1 cellular context compared by ENCODE assay signal in genomic region chr1:245864872-245865271, GRCh38.
A peak's percentile ranks its signal among the peaks of the same experiment; 100 is the strongest.
TF ChIP-seq lines count a peak whose summit lies in the region.

No MANE protein-coding gene starts in this region.

TF ChIP-seq in K562, 482 proteins besides CTCF, POLR2A, EP300 and RAD21 (continued from another document):
- no peak for TF ChIP-seq TRIM25 (IDR thresholded peaks at IDR 0.05; ENCODE audit: borderline replicate concordance)
- TF ChIP-seq, protein P1, sequence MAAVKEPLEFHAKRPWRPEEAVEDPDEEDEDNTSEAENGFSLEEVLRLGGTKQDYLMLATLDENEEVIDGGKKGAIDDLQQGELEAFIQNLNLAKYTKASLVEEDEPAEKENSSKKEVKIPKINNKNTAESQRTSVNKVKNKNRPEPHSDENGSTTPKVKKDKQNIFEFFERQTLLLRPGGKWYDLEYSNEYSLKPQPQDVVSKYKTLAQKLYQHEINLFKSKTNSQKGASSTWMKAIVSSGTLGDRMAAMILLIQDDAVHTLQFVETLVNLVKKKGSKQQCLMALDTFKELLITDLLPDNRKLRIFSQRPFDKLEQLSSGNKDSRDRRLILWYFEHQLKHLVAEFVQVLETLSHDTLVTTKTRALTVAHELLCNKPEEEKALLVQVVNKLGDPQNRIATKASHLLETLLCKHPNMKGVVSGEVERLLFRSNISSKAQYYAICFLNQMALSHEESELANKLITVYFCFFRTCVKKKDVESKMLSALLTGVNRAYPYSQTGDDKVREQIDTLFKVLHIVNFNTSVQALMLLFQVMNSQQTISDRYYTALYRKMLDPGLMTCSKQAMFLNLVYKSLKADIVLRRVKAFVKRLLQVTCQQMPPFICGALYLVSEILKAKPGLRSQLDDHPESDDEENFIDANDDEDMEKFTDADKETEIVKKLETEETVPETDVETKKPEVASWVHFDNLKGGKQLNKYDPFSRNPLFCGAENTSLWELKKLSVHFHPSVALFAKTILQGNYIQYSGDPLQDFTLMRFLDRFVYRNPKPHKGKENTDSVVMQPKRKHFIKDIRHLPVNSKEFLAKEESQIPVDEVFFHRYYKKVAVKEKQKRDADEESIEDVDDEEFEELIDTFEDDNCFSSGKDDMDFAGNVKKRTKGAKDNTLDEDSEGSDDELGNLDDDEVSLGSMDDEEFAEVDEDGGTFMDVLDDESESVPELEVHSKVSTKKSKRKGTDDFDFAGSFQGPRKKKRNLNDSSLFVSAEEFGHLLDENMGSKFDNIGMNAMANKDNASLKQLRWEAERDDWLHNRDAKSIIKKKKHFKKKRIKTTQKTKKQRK (IDR thresholded peaks at IDR 0.05; ENCODE audit: borderline replicate concordance, low read depth, low read length): no peak
- TF ChIP-seq DACH1 (IDR thresholded peaks at IDR 0.05; ENCODE audit: partially characterized antibody): no peak
- TF ChIP-seq NCOA2 (IDR thresholded peaks at IDR 0.05; ENCODE audit: partially characterized antibody in 2 of 2): no peak
- TF ChIP-seq BRCA1 (IDR thresholded peaks at IDR 0.05): no peak
- TF ChIP-seq BRCA1 (CRISPR knock-in tag; IDR thresholded peaks at IDR 0.05): no peak
- no peak for TF ChIP-seq PHB (CRISPR knock-in tag; IDR thresholded peaks at IDR 0.05)
- TF ChIP-seq ATF4 (CRISPR knock-in tag; IDR thresholded peaks at IDR 0.05): no peak
- TF ChIP-seq DMBX1 (CRISPR knock-in tag; IDR thresholded peaks at IDR 0.05; ENCODE audit: borderline replicate concordance): no peak
- TF ChIP-seq EZH2 (IDR thresholded peaks at IDR 0.05; ENCODE audit: borderline replicate concordance, low read depth, low read length): no peak
- TF ChIP-seq, protein P2, sequence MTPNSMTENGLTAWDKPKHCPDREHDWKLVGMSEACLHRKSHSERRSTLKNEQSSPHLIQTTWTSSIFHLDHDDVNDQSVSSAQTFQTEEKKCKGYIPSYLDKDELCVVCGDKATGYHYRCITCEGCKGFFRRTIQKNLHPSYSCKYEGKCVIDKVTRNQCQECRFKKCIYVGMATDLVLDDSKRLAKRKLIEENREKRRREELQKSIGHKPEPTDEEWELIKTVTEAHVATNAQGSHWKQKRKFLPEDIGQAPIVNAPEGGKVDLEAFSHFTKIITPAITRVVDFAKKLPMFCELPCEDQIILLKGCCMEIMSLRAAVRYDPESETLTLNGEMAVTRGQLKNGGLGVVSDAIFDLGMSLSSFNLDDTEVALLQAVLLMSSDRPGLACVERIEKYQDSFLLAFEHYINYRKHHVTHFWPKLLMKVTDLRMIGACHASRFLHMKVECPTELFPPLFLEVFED (CRISPR knock-in tag; conservative IDR thresholded peaks at IDR 0.05): no peak
- TF ChIP-seq RFX7 (CRISPR knock-in tag; IDR thresholded peaks at IDR 0.05): no peak
- TF ChIP-seq MAFK (IDR thresholded peaks at IDR 0.05; ENCODE audit: low read length): peak; percentile 76
- TF ChIP-seq MAFG (tag; conservative IDR thresholded peaks at IDR 0.05): peak; percentile 78
- no peak for TF ChIP-seq NFE2 (IDR thresholded peaks at IDR 0.05; ENCODE audit: low read depth)
- no peak for TF ChIP-seq GATA2 (CRISPR knock-in tag; IDR thresholded peaks at IDR 0.05)
- TF ChIP-seq HDAC8 (tag; IDR thresholded peaks at IDR 0.05): no peak
- no peak for TF ChIP-seq GTF2E2 (tag; IDR thresholded peaks at IDR 0.05)
- TF ChIP-seq, protein P3, sequence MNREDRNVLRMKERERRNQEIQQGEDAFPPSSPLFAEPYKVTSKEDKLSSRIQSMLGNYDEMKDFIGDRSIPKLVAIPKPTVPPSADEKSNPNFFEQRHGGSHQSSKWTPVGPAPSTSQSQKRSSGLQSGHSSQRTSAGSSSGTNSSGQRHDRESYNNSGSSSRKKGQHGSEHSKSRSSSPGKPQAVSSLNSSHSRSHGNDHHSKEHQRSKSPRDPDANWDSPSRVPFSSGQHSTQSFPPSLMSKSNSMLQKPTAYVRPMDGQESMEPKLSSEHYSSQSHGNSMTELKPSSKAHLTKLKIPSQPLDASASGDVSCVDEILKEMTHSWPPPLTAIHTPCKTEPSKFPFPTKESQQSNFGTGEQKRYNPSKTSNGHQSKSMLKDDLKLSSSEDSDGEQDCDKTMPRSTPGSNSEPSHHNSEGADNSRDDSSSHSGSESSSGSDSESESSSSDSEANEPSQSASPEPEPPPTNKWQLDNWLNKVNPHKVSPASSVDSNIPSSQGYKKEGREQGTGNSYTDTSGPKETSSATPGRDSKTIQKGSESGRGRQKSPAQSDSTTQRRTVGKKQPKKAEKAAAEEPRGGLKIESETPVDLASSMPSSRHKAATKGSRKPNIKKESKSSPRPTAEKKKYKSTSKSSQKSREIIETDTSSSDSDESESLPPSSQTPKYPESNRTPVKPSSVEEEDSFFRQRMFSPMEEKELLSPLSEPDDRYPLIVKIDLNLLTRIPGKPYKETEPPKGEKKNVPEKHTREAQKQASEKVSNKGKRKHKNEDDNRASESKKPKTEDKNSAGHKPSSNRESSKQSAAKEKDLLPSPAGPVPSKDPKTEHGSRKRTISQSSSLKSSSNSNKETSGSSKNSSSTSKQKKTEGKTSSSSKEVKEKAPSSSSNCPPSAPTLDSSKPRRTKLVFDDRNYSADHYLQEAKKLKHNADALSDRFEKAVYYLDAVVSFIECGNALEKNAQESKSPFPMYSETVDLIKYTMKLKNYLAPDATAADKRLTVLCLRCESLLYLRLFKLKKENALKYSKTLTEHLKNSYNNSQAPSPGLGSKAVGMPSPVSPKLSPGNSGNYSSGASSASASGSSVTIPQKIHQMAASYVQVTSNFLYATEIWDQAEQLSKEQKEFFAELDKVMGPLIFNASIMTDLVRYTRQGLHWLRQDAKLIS (CRISPR knock-in tag; IDR thresholded peaks at IDR 0.05): no peak
- no peak for TF ChIP-seq SRSF7 (optimal IDR thresholded peaks at IDR 0.05; ENCODE audit: low read depth, low read length)
- no peak for TF ChIP-seq HDAC6 (IDR thresholded peaks at IDR 0.05; ENCODE audit: low read depth, low read length)
- no peak for TF ChIP-seq ZNF76 (CRISPR knock-in tag; IDR thresholded peaks at IDR 0.05; ENCODE audit: borderline replicate concordance)
- no peak for TF ChIP-seq SMAD4 (CRISPR knock-in tag; conservative IDR thresholded peaks at IDR 0.05)
TF ChIP-seq in K562: peak in this region for 5.
